10 cellular contexts compared by ENCODE assay signal in genomic region chr20:62666736-62667529, GRCh38. TPM values are rescaled to one million over a fixed set of nuclear protein-coding genes. Genes with fewer than 3 reads are reported as not detected.
DNase-seq lines count a peak whose midpoint lies in the region; ATAC-seq and TF ChIP-seq lines count a peak whose summit lies in the region.
"Had no signal": no experiment of that assay in that cellular context is flagged by ENCODE, and none has a peak within 500 bp of the region (broad histone marks: within the 10 kb centered on the region; RNA-seq: fewer than 3 reads in every experiment).

No MANE protein-coding gene starts in this region.

- WGBS in heart right ventricle, 2 donors: 52 to 53% methylated on average over 27 of the region's 27 CpGs

- no peak for TF ChIP-seq RAD21 in Ishikawa (IDR thresholded peaks at IDR 0.05; ENCODE audit: low read depth)

- no peak for TF ChIP-seq EP300 in Ishikawa (IDR thresholded peaks at IDR 0.05; ENCODE audit: borderline replicate concordance)

- in situ Hi-C loops in SK-MEL-5 (cut with HindIII; ENCODE audit: low pct_unique_long_range_greater_than_20kb, low sequenced_read_pairs): no loop called here

- intact Hi-C loops in heart right ventricle (cut with DNase I): loop anchor here in 7 of 10 donors (5.0 kb wide), 3 partner anchors 125 to 165 kb away; no protein-coding TSS in a partner anchor
- intact Hi-C loops in sciatic nerve (cut with DNase I): loop anchor here (5.0 kb wide), 1 partner anchor 125 kb away; no protein-coding TSS in a partner anchor

- no peaks in the 10 kb centered on the region for H3K27me3 ChIP-seq in heart right ventricle

- no peaks in the 10 kb centered on the region for H3K9me3 ChIP-seq in heart right ventricle

- H3K27ac ChIP-seq in heart right ventricle: peak overlapping the region in 3 of 10 donors; percentile 25 to 58 (median 31)

- peak; percentile 100 for DNase-seq in SK-MEL-5 (ENCODE audit: low read depth, low spot score)
- peak in 1 of 2 donors; percentile 74 for DNase-seq in heart right ventricle
- DNase-seq in sciatic nerve (ENCODE audit: low spot score): peak; percentile 84
- no peak for DNase-seq in GM19240 (ENCODE audit: insufficient read length, low spot score)
- DNase-seq: activated CD4-positive, CD25-positive, alpha-beta regulatory T cell treated with anti-CD3 and anti-CD28 coated beads, Interleukin-2, amount 50 U/mL, for 72 hours; NK-92 treated with Interleukin-12 subunit alpha and Interleukin-12 subunit beta, amount 100 ng/mL, for 24 hours had no signal

- no peak overlapping the region for H3K4me3 ChIP-seq in heart right ventricle

- TF ChIP-seq CTCF in heart right ventricle (IDR thresholded peaks at IDR 0.05): no peak

- H3K36me3 ChIP-seq in heart right ventricle: peaks cover 0 to 3% (median 0%) of the 10 kb centered on the region in 9 donors

- ATAC-seq in heart right ventricle (peak; percentile 33 to 71 (median 61)), sciatic nerve (peak; percentile 79), GM18519 (IDR thresholded peaks at IDR 0.05; ENCODE audit: low FRiP score, unreplicated experiment) (no peak), GM18498 (IDR thresholded peaks at IDR 0.05; ENCODE audit: unreplicated experiment) (no peak), GM18868 (IDR thresholded peaks at IDR 0.05; ENCODE audit: unreplicated experiment) (no peak)

- H3K4me1 ChIP-seq in heart right ventricle: peaks cover 0 to 30% (median 23%) of the 10 kb centered on the region in 9 donors

TF ChIP-seq in Ishikawa, 13 proteins besides CTCF, POLR2A, EP300 and RAD21:
- no peak for TF ChIP-seq EGR1 (IDR thresholded peaks at IDR 0.05)
- peak; percentile 59 for TF ChIP-seq NFIC (IDR thresholded peaks at IDR 0.05)

RNA-seq across cellular contexts. Expression of gene SLCO4A1, which starts 24.6 kb away (rescaled TPM):
- 48.1 and 53.5 TPM in 2 replicates for total RNA-seq in SK-MEL-5 (2014; rRNA removed; shearing (Covaris generic))
- polyA plus RNA-seq in SK-MEL-5 (2015; cell fraction: cytosol; rRNA removed): 27.3 and 30.4 TPM in 2 replicates
- polyA plus RNA-seq in SK-MEL-5 (2015; cell fraction: nucleus; rRNA removed): 86.6 and 124 TPM in 2 replicates
- 10 to 100 TPM in 3 of 10 donors, 1 to 10 TPM in 7; 1.5 to 34.3 (median 4.9) TPM for total RNA-seq in heart right ventricle
- polyA plus RNA-seq in heart right ventricle: 10 to 100 TPM; 21.7 to 52.7 TPM
- 31.1 TPM for total RNA-seq in sciatic nerve

RNA-seq across cellular contexts. Expression of gene NTSR1, which starts 41.7 kb away (rescaled TPM):
- total RNA-seq in SK-MEL-5 (2014; rRNA removed; shearing (Covaris generic)): not detected in 2 replicates
- 0.02 and 0.13 TPM in 2 replicates for polyA plus RNA-seq in SK-MEL-5 (2015; cell fraction: cytosol; rRNA removed)
- polyA plus RNA-seq in SK-MEL-5 (2015; cell fraction: nucleus; rRNA removed): not detected in 2 replicates
- under 1 TPM in 2 of 10 donors, not detected in 8; 0.08 TPM for total RNA-seq in heart right ventricle
- not detected for polyA plus RNA-seq in heart right ventricle
- total RNA-seq in sciatic nerve: 0.09 TPM

Comparison
In these comparisons a context has a peak if more than half of its experiments do, and no peak if none do; other contexts are left out.
1. ATAC-seq: peak in heart right ventricle (8 of 8) and sciatic nerve (single experiment); none in GM18519 (single experiment), GM18498 (single experiment) and GM18868 (single experiment).